In genomic region chr5:65961644-65962043, GRCh38 we compare ENCODE assay signal across 8 cellular contexts. TPM values are rescaled to one million over a fixed set of nuclear protein-coding genes. Genes with fewer than 3 reads are reported as not detected.
DNase-seq lines count a peak whose midpoint lies in the region; ATAC-seq, FAIRE-seq and TF ChIP-seq lines count a peak whose summit lies in the region.

No MANE protein-coding gene starts in this region.

- peaks cover 10% of the 10 kb centered on the region for H3K36me3 Mint-ChIP-seq in effector memory CD8-positive, alpha-beta T cell (ENCODE audit: insufficient read depth)

- no peak overlapping the region for H3K4me3 ChIP-seq in prostate gland

- TF ChIP-seq CTCF in prostate gland (IDR thresholded peaks at IDR 0.05), result no peak
- TF ChIP-seq CTCF in omental fat pad (IDR thresholded peaks at IDR 0.05), result no peak

- ATAC-seq in HG03342 (IDR thresholded peaks at IDR 0.05; ENCODE audit: unreplicated experiment) (peak; percentile 85), omental fat pad (ENCODE audit: low FRiP score) (no peak)
- peak; percentile 58 for ATAC-seq in effector memory CD8-positive, alpha-beta T cell (replicated peaks)

- H3K27me3 Mint-ChIP-seq in effector memory CD8-positive, alpha-beta T cell, result no peaks in the 10 kb centered on the region

- no peaks in the 10 kb centered on the region for H3K4me1 ChIP-seq in prostate gland (replicated peaks)

- peak overlapping the region; percentile 2 to 13 for H3K27ac Mint-ChIP-seq in effector memory CD8-positive, alpha-beta T cell

- peak; percentile 33 for FAIRE-seq in GM19239 (lab: Jason Lieb, UNC)

- intact Hi-C loops in prostate gland (cut with DNase I), result no loop called here

- peak overlapping the region in 1 of 2 donors; percentile 20 for H3K4me3 Mint-ChIP-seq in effector memory CD8-positive, alpha-beta T cell

- no peaks in the 10 kb centered on the region for H3K9me3 ChIP-seq in prostate gland

- H3K27me3 ChIP-seq in prostate gland (replicated peaks; ENCODE audit: insufficient read depth), result no peaks in the 10 kb centered on the region

- H3K9me3 Mint-ChIP-seq in effector memory CD8-positive, alpha-beta T cell, result no peaks in the 10 kb centered on the region

- peak; percentile 45 for DNase-seq in AG08395 (ENCODE audit: low spot score)
- peak; percentile 23 for DNase-seq in GM19239 (ENCODE audit: insufficient read length, low spot score)
- no peak for DNase-seq in effector memory CD8-positive, alpha-beta T cell
- no peak for DNase-seq in prostate gland (ENCODE audit: low spot score)
- no peak for DNase-seq in NCI-H524 (lab: John Stamatoyannopoulos, UW)
- DNase-seq in RPMI8226, result no peak
- no peak for DNase-seq in omental fat pad (ENCODE audit: low spot score)

- H3K4me1 Mint-ChIP-seq in effector memory CD8-positive, alpha-beta T cell (ENCODE audit: low read depth in 2 of 2), result peaks cover 38 to 49% of the 10 kb centered on the region in 2 donors

- no peak overlapping the region for H3K27ac ChIP-seq in prostate gland

- H3K36me3 ChIP-seq in prostate gland, result no peaks in the 10 kb centered on the region

- no peak for TF ChIP-seq POLR2A in prostate gland (IDR thresholded peaks at IDR 0.05)

RNA-seq across cellular contexts. Expression of gene ERBIN, which starts 35.3 kb away (rescaled TPM):
- total RNA-seq in prostate gland, result 10 to 100 TPM; 68.8 to 73.6 TPM
- 10 to 100 TPM; 45.1 to 64.9 (median 56.9) TPM for total RNA-seq in omental fat pad

Comparison
In these comparisons a context has a peak if more than half of its experiments do, and no peak if none do; other contexts are left out.
1. DNase-seq: peak in AG08395 (single experiment) and GM19239 (single experiment); none in effector memory CD8-positive, alpha-beta T cell (0 of 3), prostate gland (single experiment), NCI-H524 (0 of 2), RPMI8226 (single experiment) and omental fat pad (single experiment).